ENCODE assay signal across 18 cellular contexts in the genomic region with DNA sequence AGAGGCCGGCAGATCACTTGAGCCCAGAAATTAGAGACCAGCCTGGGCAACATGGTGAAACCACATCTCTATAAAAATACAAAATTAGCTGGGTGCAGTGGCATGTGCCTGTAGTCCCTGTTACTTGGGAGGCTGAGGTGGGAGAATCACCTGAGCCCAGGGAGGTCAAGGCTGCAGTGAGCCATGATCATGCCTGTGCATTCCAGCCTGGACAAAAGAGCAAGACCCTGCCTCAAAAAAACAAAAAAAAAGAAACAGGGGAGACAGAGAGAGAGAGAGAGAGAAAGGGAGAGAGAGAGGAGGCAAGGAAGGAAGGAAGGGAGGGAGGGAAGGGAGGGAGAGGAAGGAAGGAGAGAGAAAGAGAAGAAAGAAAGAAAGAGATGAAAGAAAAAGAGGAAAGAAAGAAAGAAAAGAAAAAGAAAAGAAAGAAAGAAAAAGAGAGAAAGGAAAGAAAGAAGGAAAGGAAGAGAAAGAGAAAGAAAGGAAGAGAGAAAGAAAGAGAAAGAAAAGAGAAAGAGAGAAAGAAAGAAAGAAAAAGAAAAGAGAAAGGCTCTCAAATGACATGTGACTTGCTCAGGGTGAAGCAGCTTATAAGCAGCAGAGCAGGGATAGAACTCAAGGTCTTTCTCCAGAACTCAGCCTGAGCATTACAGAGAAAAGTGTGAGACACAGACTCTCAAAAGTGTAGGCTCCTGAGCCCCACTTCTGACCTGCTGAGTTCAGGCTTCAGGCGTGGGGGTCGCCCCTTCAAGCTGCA. TPM values are rescaled to one million over a fixed set of nuclear protein-coding genes. Genes with fewer than 3 reads are reported as not detected.
A peak's percentile ranks its signal among the peaks of the same experiment; 100 is the strongest.
DNase-seq lines count a peak whose midpoint lies in the region; ATAC-seq, FAIRE-seq and TF ChIP-seq lines count a peak whose summit lies in the region.
"Had no signal": no experiment of that assay in that cellular context is flagged by ENCODE, and none has a peak within 500 bp of the region (broad histone marks: within the 10 kb centered on the region; RNA-seq: fewer than 3 reads in every experiment).

No MANE protein-coding gene starts in this region.

- no peak for FAIRE-seq in HepG2 (lab: Jason Lieb, UNC)

- no peak overlapping the region for H2AFZ ChIP-seq in HepG2 (ENCODE audit: low read length)

- H3K4me1 Mint-ChIP-seq in activated T-helper 17 cell treated with anti-CD3 and anti-CD28 coated beads, Interleukin-2, amount 50 U/mL, for 72 hours = peaks cover 4% of the 10 kb centered on the region
- peaks cover 11% of the 10 kb centered on the region for H3K4me1 Mint-ChIP-seq in type B pancreatic cell (ENCODE audit: unreplicated experiment)
- H3K4me1 Mint-ChIP-seq: endodermal cell had no signal

- no peak for TF ChIP-seq RAD21 in HepG2 (CRISPR knock-in tag; IDR thresholded peaks at IDR 0.05)

- CTCF ChIA-PET in HepG2 (lab: Yijun Ruan, JAX; ENCODE audit: low intra/inter-chr PET ratio, low total read pairs) = no interaction called here

- peaks cover 55% of the 10 kb centered on the region for H3K4me1 ChIP-seq in HepG2 (ENCODE audit: insufficient read depth, low read length)
- no peaks in the 10 kb centered on the region for H3K4me1 ChIP-seq in right lobe of liver

- 33% methylated on average over 3 of the region's 3 CpGs for WGBS in HepG2 (ENCODE audit: low lambda C conversion rate)
- 20% methylated on average over 1 of the region's 3 CpGs for WGBS in right lobe of liver (ENCODE audit: insufficient coverage, low coverage, low lambda C conversion rate, missing lambda C conversion rate)

- no peak overlapping the region for H3K4me3 Mint-ChIP-seq in activated T-helper 17 cell treated with anti-CD3 and anti-CD28 coated beads, Interleukin-2, amount 50 U/mL, for 72 hours
- H3K4me3 Mint-ChIP-seq in type B pancreatic cell = no peak overlapping the region
- H3K4me3 Mint-ChIP-seq: activated naive CD8-positive, alpha-beta T cell treated with anti-CD3 and anti-CD28 coated beads, Interleukin-2, amount 10 ng/mL, durations not matched to agents 7 days and 5 days; endodermal cell; nephron progenitor cell had no signal

- intact Hi-C loops in HepG2 (cut with micrococcal nuclease; ENCODE audit: unreplicated experiment) (no loop called here), right lobe of liver (cut with DNase I) (no loop called here)

- H3K4me3 ChIP-seq in HepG2 (replicated peaks in 1 of 3; ENCODE audit: insufficient read depth in 1 of 3, low read depth in 2 of 3, low read length in 3 of 3) (no peak overlapping the region), right lobe of liver (no peak overlapping the region)
- H3K4me3 ChIP-seq: suprapubic skin had no signal

- H3K36me3 ChIP-seq in HepG2 (replicated peaks in 1 of 2; ENCODE audit: control insufficient read depth in 1 of 2, insufficient read depth in 2 of 2, low read length in 2 of 2) (peaks cover 3 to 6% of the 10 kb centered on the region in 2 experiments; a peak in 3 of 5 replicates), right lobe of liver (no peaks in the 10 kb centered on the region)

- no peak overlapping the region for H3K27ac ChIP-seq in HepG2 (ENCODE audit: extremely low read length, insufficient read depth, low read length)
- H3K27ac ChIP-seq in right lobe of liver = no peak overlapping the region
- H3K27ac ChIP-seq: suprapubic skin had no signal

- no peaks in the 10 kb centered on the region for H3K9me3 ChIP-seq in HepG2 (ENCODE audit: low read length)
- H3K9me3 ChIP-seq in right lobe of liver = no peaks in the 10 kb centered on the region
- H3K9me3 ChIP-seq: suprapubic skin had no signal

- H3K79me2 ChIP-seq in HepG2 (ENCODE audit: insufficient read depth, low read length) = no peaks in the 10 kb centered on the region

- no peaks in the 10 kb centered on the region for H3K27me3 Mint-ChIP-seq in activated T-helper 17 cell treated with anti-CD3 and anti-CD28 coated beads, Interleukin-2, amount 50 U/mL, for 72 hours
- peaks cover 3% of the 10 kb centered on the region for H3K27me3 Mint-ChIP-seq in type B pancreatic cell

- H3K27ac Mint-ChIP-seq in activated T-helper 17 cell treated with anti-CD3 and anti-CD28 coated beads, Interleukin-2, amount 50 U/mL, for 72 hours = peak overlapping the region; percentile 21
- H3K27ac Mint-ChIP-seq in type B pancreatic cell = peak overlapping the region; percentile 63
- H3K27ac Mint-ChIP-seq: activated naive CD8-positive, alpha-beta T cell treated with anti-CD3 and anti-CD28 coated beads, Interleukin-2, amount 10 ng/mL, durations not matched to agents 7 days and 5 days; endodermal cell; nephron progenitor cell had no signal

- BruUV-seq in HepG2 (replicated peaks; lab: Mats Ljungman, UMichigan) = no TSS peak

- no peaks in the 10 kb centered on the region for H4K20me1 ChIP-seq in HepG2 (ENCODE audit: insufficient read depth, low read length)

- in situ Hi-C loops in HepG2 (cut with HindIII; ENCODE audit: extremely low pct_ligation_motif_present, low pct_unique_long_range_greater_than_20kb) = no loop called here

- peaks cover 2 to 11% of the 10 kb centered on the region in 2 experiments; a peak in 4 of 5 replicates for H3K27me3 ChIP-seq in HepG2 (ENCODE audit: control insufficient read depth in 1 of 2, insufficient read depth in 2 of 2, low read length in 2 of 2)
- no peaks in the 10 kb centered on the region for H3K27me3 ChIP-seq in right lobe of liver
- H3K27me3 ChIP-seq: suprapubic skin had no signal

- TF ChIP-seq POLR2A in HepG2 (IDR thresholded peaks at IDR 0.05; ENCODE audit: insufficient read depth in 1 of 2, low read depth in 2 of 2, low read length in 2 of 2) (no peak), right lobe of liver (IDR thresholded peaks at IDR 0.05) (no peak)

- POLR2A ChIA-PET in HepG2 (lab: Yijun Ruan, JAX) = interaction anchor here (3.8 kb wide), 1 partner anchor 15 kb away, joined by 34 read pairs; a partner anchor contains a TSS

- H3K4me2 ChIP-seq in HepG2 (ENCODE audit: low read depth, low read length) = no peak overlapping the region

- ATAC-seq in HepG2 = no peak
- no peak for ATAC-seq in right lobe of liver
- peak; percentile 28 for ATAC-seq in HG02610 (IDR thresholded peaks at IDR 0.05; ENCODE audit: unreplicated experiment)
- ATAC-seq in activated T-helper 17 cell treated with anti-CD3 and anti-CD28 coated beads, Interleukin-2, amount 50 U/mL, for 72 hours (replicated peaks) = peak; percentile 56
- no peak for ATAC-seq in GM21576 (IDR thresholded peaks at IDR 0.05; ENCODE audit: unreplicated experiment)
- ATAC-seq in GM18873 (IDR thresholded peaks at IDR 0.05; ENCODE audit: low FRiP score, unreplicated experiment) = no peak

- H3K9me3 Mint-ChIP-seq in activated T-helper 17 cell treated with anti-CD3 and anti-CD28 coated beads, Interleukin-2, amount 50 U/mL, for 72 hours = no peaks in the 10 kb centered on the region
- no peaks in the 10 kb centered on the region for H3K9me3 Mint-ChIP-seq in type B pancreatic cell
- H3K9me3 Mint-ChIP-seq: endodermal cell, nephron progenitor cell had no signal

- TF ChIP-seq CTCF in HepG2 (CRISPR knock-in tag; IDR thresholded peaks at IDR 0.05) (no peak), right lobe of liver (IDR thresholded peaks at IDR 0.05) (no peak), type B pancreatic cell (conservative IDR thresholded peaks at IDR 0.05) (no peak)

- DNase-seq in HepG2 (ENCODE audit: low spot score) (no peak), right lobe of liver (no peak), type B pancreatic cell (ENCODE audit: extremely low spot score, unreplicated experiment) (no peak)
- DNase-seq in activated CD4-positive, alpha-beta T cell treated with anti-CD3 and anti-CD28 coated beads for 1 hour = no peak
- DNase-seq: activated CD8-positive, alpha-beta memory T cell treated with anti-CD3 and anti-CD28 coated beads, Interleukin-2, amount 50 U/mL, for 48 hours; activated naive CD8-positive, alpha-beta T cell treated with anti-CD3 and anti-CD28 coated beads, Interleukin-2, amount 10 ng/mL, durations not matched to agents 7 days and 5 days; endodermal cell; NCI-H2107; NCI-H82; nephron progenitor cell; T-helper 1 cell had no signal

- no peak overlapping the region for H3K9ac ChIP-seq in HepG2 (ENCODE audit: insufficient read depth, low read depth, low read length)

- TF ChIP-seq EP300 in HepG2 (IDR thresholded peaks at IDR 0.05; ENCODE audit: low read depth in 2 of 2, low read length in 2 of 2) = no peak
- TF ChIP-seq EP300 in HepG2 (CRISPR knock-in tag; IDR thresholded peaks at IDR 0.05; ENCODE audit: borderline replicate concordance) = no peak

- no peaks in the 10 kb centered on the region for H3K36me3 Mint-ChIP-seq in activated T-helper 17 cell treated with anti-CD3 and anti-CD28 coated beads, Interleukin-2, amount 50 U/mL, for 72 hours (ENCODE audit: low read depth)
- H3K36me3 Mint-ChIP-seq in type B pancreatic cell = no peaks in the 10 kb centered on the region
- H3K36me3 Mint-ChIP-seq: activated naive CD8-positive, alpha-beta T cell treated with anti-CD3 and anti-CD28 coated beads, Interleukin-2, amount 10 ng/mL, durations not matched to agents 7 days and 5 days had no signal

RNA-seq across cellular contexts. Expression of a gene that starts 15.5 kb away (rescaled TPM):
- total RNA-seq in HepG2 (2016; rRNA removed; fragmentation: Illumina TruSeq; extraction: Trizol) (23.4 and 57.3 TPM in 2 replicates), right lobe of liver (10 to 100 TPM in 3 of 6 experiments, 1 to 10 TPM in 3; 3.3 to 20.5 (median 9.8) TPM), type B pancreatic cell (ENCODE audit: low replicate concordance) (1.4 and 17.8 TPM in 2 replicates)
- total RNA-seq in HepG2 (2016; cell fraction: cytosol; rRNA removed; fragmentation: Illumina TruSeq; extraction: Trizol; ENCODE audit: low read depth) = 7.3 and 8.2 TPM in 2 replicates
- total RNA-seq in HepG2 (2016; cell fraction: insoluble cytoplasmic fraction; rRNA removed; fragmentation: Illumina TruSeq; extraction: Trizol) = 21.6 and 59.9 TPM in 2 replicates
- 22.2 and 22.7 TPM in 2 replicates for total RNA-seq in HepG2 (2016; cell fraction: membrane; rRNA removed; fragmentation: Illumina TruSeq; extraction: Trizol)
- 62.3 and 70.4 TPM in 2 replicates for total RNA-seq in HepG2 (2016; cell fraction: nucleus; rRNA removed; fragmentation: Illumina TruSeq; extraction: Trizol)
- 60.8 and 96.8 TPM in 2 replicates for polyA plus RNA-seq in HepG2 (2011; rRNA removed)
- 56.4 and 56.5 TPM in 2 replicates for polyA plus RNA-seq in HepG2 (2011; cell fraction: cytosol; rRNA removed)
- 79.9 and 86.1 TPM in 2 replicates for polyA plus RNA-seq in HepG2 (2011; cell fraction: nucleus; rRNA removed)
- 41.7 and 72.2 TPM in 2 replicates for polyA plus RNA-seq in HepG2 (2012)
- polyA plus RNA-seq in HepG2 (2016; cell fraction: cytosol; fragmentation: Illumina TruSeq; extraction: Trizol; ENCODE audit: low read depth) = 7.2 and 7.4 TPM in 2 replicates
- polyA plus RNA-seq in HepG2 (2016; cell fraction: insoluble cytoplasmic fraction; fragmentation: Illumina TruSeq; extraction: Trizol; ENCODE audit: low read depth) = 27.9 and 36.9 TPM in 2 replicates
- 15.0 and 15.2 TPM in 2 replicates for polyA plus RNA-seq in HepG2 (2016; cell fraction: membrane; fragmentation: Illumina TruSeq; extraction: Trizol; ENCODE audit: low read depth)
- 134 and 147 TPM in 2 replicates for polyA plus RNA-seq in HepG2 (2016; cell fraction: nucleus; fragmentation: Illumina TruSeq; extraction: Trizol; ENCODE audit: insufficient read depth, low read depth)
- 0.19 and 92.7 TPM in 2 replicates for polyA minus RNA-seq in HepG2 (2011; rRNA and poly(A)+ RNA removed; ENCODE audit: low replicate concordance)
- 36.8 and 44.2 TPM in 2 replicates for polyA minus RNA-seq in HepG2 (2011; cell fraction: cytosol; rRNA and poly(A)+ RNA removed)
- 38.0 and 38.2 TPM in 2 replicates for polyA minus RNA-seq in HepG2 (2011; cell fraction: nucleus; rRNA and poly(A)+ RNA removed)
- total RNA-seq in activated T-helper 17 cell treated with anti-CD3 and anti-CD28 coated beads, Interleukin-2, amount 50 U/mL, for 72 hours = not detected
- total RNA-seq: activated naive CD8-positive, alpha-beta T cell treated with anti-CD3 and anti-CD28 coated beads, Interleukin-2, amount 10 ng/mL, durations not matched to agents 7 days and 5 days had no signal

RNA-seq across cellular contexts. Expression of a gene that starts 16.8 kb away (rescaled TPM):
- total RNA-seq in HepG2 (2016; rRNA removed; fragmentation: Illumina TruSeq; extraction: Trizol) (not detected in 2 replicates), right lobe of liver (not detected), type B pancreatic cell (ENCODE audit: low replicate concordance) (not detected in 2 replicates)
- total RNA-seq in HepG2 (2016; cell fraction: cytosol; rRNA removed; fragmentation: Illumina TruSeq; extraction: Trizol; ENCODE audit: low read depth) = not detected in 2 replicates
- total RNA-seq in HepG2 (2016; cell fraction: insoluble cytoplasmic fraction; rRNA removed; fragmentation: Illumina TruSeq; extraction: Trizol) = not detected in 2 replicates
- total RNA-seq in HepG2 (2016; cell fraction: membrane; rRNA removed; fragmentation: Illumina TruSeq; extraction: Trizol) = not detected in 2 replicates
- not detected in 2 replicates for total RNA-seq in HepG2 (2016; cell fraction: nucleus; rRNA removed; fragmentation: Illumina TruSeq; extraction: Trizol)
- not detected in 2 replicates for polyA plus RNA-seq in HepG2 (2011; rRNA removed)
- polyA plus RNA-seq in HepG2 (2011; cell fraction: cytosol; rRNA removed) = not detected in 2 replicates
- not detected in 2 replicates for polyA plus RNA-seq in HepG2 (2011; cell fraction: nucleus; rRNA removed)
- not detected in 2 replicates for polyA plus RNA-seq in HepG2 (2012)
- not detected in 2 replicates for polyA plus RNA-seq in HepG2 (2016; cell fraction: cytosol; fragmentation: Illumina TruSeq; extraction: Trizol; ENCODE audit: low read depth)
- polyA plus RNA-seq in HepG2 (2016; cell fraction: insoluble cytoplasmic fraction; fragmentation: Illumina TruSeq; extraction: Trizol; ENCODE audit: low read depth) = not detected in 2 replicates
- polyA plus RNA-seq in HepG2 (2016; cell fraction: membrane; fragmentation: Illumina TruSeq; extraction: Trizol; ENCODE audit: low read depth) = not detected in 2 replicates
- not detected in 2 replicates for polyA plus RNA-seq in HepG2 (2016; cell fraction: nucleus; fragmentation: Illumina TruSeq; extraction: Trizol; ENCODE audit: insufficient read depth, low read depth)
- not detected in 2 replicates for polyA minus RNA-seq in HepG2 (2011; rRNA and poly(A)+ RNA removed; ENCODE audit: low replicate concordance)
- not detected in 2 replicates for polyA minus RNA-seq in HepG2 (2011; cell fraction: cytosol; rRNA and poly(A)+ RNA removed)
- not detected in 2 replicates for polyA minus RNA-seq in HepG2 (2011; cell fraction: nucleus; rRNA and poly(A)+ RNA removed)
- 1 to 10 TPM in 1 of 2 donors, under 1 TPM in 1; 0.65 to 7.8 TPM for total RNA-seq in activated T-helper 17 cell treated with anti-CD3 and anti-CD28 coated beads, Interleukin-2, amount 50 U/mL, for 72 hours
- total RNA-seq: activated naive CD8-positive, alpha-beta T cell treated with anti-CD3 and anti-CD28 coated beads, Interleukin-2, amount 10 ng/mL, durations not matched to agents 7 days and 5 days; cardiac septum; endodermal cell; lung microvascular endothelial cell had no signal

RNA-seq across cellular contexts. Expression of a gene that starts 29.2 kb away (rescaled TPM):
- total RNA-seq in HepG2 (2016; rRNA removed; fragmentation: Illumina TruSeq; extraction: Trizol) (0.06 TPM in 1 of 2 replicates, not detected in the other), right lobe of liver (under 1 TPM in 2 of 6 experiments, not detected in 4; 0.12 to 0.16 TPM), type B pancreatic cell (ENCODE audit: low replicate concordance) (0.17 TPM in 1 of 2 replicates, not detected in the other)
- total RNA-seq in HepG2 (2016; cell fraction: cytosol; rRNA removed; fragmentation: Illumina TruSeq; extraction: Trizol; ENCODE audit: low read depth) = not detected in 2 replicates
- total RNA-seq in HepG2 (2016; cell fraction: insoluble cytoplasmic fraction; rRNA removed; fragmentation: Illumina TruSeq; extraction: Trizol) = 0.06 and 0.09 TPM in 2 replicates
- total RNA-seq in HepG2 (2016; cell fraction: membrane; rRNA removed; fragmentation: Illumina TruSeq; extraction: Trizol) = not detected in 2 replicates
- 0.16 TPM in 1 of 2 replicates, not detected in the other for total RNA-seq in HepG2 (2016; cell fraction: nucleus; rRNA removed; fragmentation: Illumina TruSeq; extraction: Trizol)
- polyA plus RNA-seq in HepG2 (2011; rRNA removed) = 0.04 TPM in 1 of 2 replicates, not detected in the other
- polyA plus RNA-seq in HepG2 (2011; cell fraction: cytosol; rRNA removed) = 0.01 and 0.04 TPM in 2 replicates
- 0.03 TPM in 1 of 2 replicates, not detected in the other for polyA plus RNA-seq in HepG2 (2011; cell fraction: nucleus; rRNA removed)
- polyA plus RNA-seq in HepG2 (2012) = 0.04 TPM in 1 of 2 replicates, not detected in the other
- 0.05 TPM in 1 of 2 replicates, not detected in the other for polyA plus RNA-seq in HepG2 (2016; cell fraction: cytosol; fragmentation: Illumina TruSeq; extraction: Trizol; ENCODE audit: low read depth)
- polyA plus RNA-seq in HepG2 (2016; cell fraction: insoluble cytoplasmic fraction; fragmentation: Illumina TruSeq; extraction: Trizol; ENCODE audit: low read depth) = 0.17 TPM in 1 of 2 replicates, not detected in the other
- polyA plus RNA-seq in HepG2 (2016; cell fraction: membrane; fragmentation: Illumina TruSeq; extraction: Trizol; ENCODE audit: low read depth) = 0.06 TPM in 1 of 2 replicates, not detected in the other
- polyA plus RNA-seq in HepG2 (2016; cell fraction: nucleus; fragmentation: Illumina TruSeq; extraction: Trizol; ENCODE audit: insufficient read depth, low read depth) = 0.25 TPM in 1 of 2 replicates, not detected in the other
- polyA minus RNA-seq in HepG2 (2011; rRNA and poly(A)+ RNA removed; ENCODE audit: low replicate concordance) = 0.07 TPM in 1 of 2 replicates, not detected in the other
- not detected in 2 replicates for polyA minus RNA-seq in HepG2 (2011; cell fraction: cytosol; rRNA and poly(A)+ RNA removed)
- polyA minus RNA-seq in HepG2 (2011; cell fraction: nucleus; rRNA and poly(A)+ RNA removed) = not detected in 2 replicates
- 10 to 100 TPM in 1 of 2 donors, 1 to 10 TPM in 1; 1.1 to 11.5 TPM for total RNA-seq in activated T-helper 17 cell treated with anti-CD3 and anti-CD28 coated beads, Interleukin-2, amount 50 U/mL, for 72 hours
- total RNA-seq: cardiac septum, endodermal cell, lung microvascular endothelial cell had no signal

RNA-seq across cellular contexts. Expression of a gene that starts 59.4 kb away (rescaled TPM):
- total RNA-seq in HepG2 (2016; rRNA removed; fragmentation: Illumina TruSeq; extraction: Trizol) (89.7 and 113 TPM in 2 replicates), right lobe of liver (10 to 100 TPM; 23.3 to 27.4 (median 23.9) TPM), type B pancreatic cell (ENCODE audit: low replicate concordance) (68.2 and 73.7 TPM in 2 replicates)
- total RNA-seq in HepG2 (2016; cell fraction: cytosol; rRNA removed; fragmentation: Illumina TruSeq; extraction: Trizol; ENCODE audit: low read depth) = 19.4 and 23.1 TPM in 2 replicates
- total RNA-seq in HepG2 (2016; cell fraction: insoluble cytoplasmic fraction; rRNA removed; fragmentation: Illumina TruSeq; extraction: Trizol) = 88.9 and 116 TPM in 2 replicates
- 31.7 and 33.1 TPM in 2 replicates for total RNA-seq in HepG2 (2016; cell fraction: membrane; rRNA removed; fragmentation: Illumina TruSeq; extraction: Trizol)
- 39.3 and 39.9 TPM in 2 replicates for total RNA-seq in HepG2 (2016; cell fraction: nucleus; rRNA removed; fragmentation: Illumina TruSeq; extraction: Trizol)
- 62.4 and 69.3 TPM in 2 replicates for polyA plus RNA-seq in HepG2 (2011; rRNA removed)
- 56.5 and 68.4 TPM in 2 replicates for polyA plus RNA-seq in HepG2 (2011; cell fraction: cytosol; rRNA removed)
- 23.6 and 32.7 TPM in 2 replicates for polyA plus RNA-seq in HepG2 (2011; cell fraction: nucleus; rRNA removed)
- 47.4 and 50.8 TPM in 2 replicates for polyA plus RNA-seq in HepG2 (2012)
- 10.3 and 11.8 TPM in 2 replicates for polyA plus RNA-seq in HepG2 (2016; cell fraction: cytosol; fragmentation: Illumina TruSeq; extraction: Trizol; ENCODE audit: low read depth)
- polyA plus RNA-seq in HepG2 (2016; cell fraction: insoluble cytoplasmic fraction; fragmentation: Illumina TruSeq; extraction: Trizol; ENCODE audit: low read depth) = 109 and 116 TPM in 2 replicates
- polyA plus RNA-seq in HepG2 (2016; cell fraction: membrane; fragmentation: Illumina TruSeq; extraction: Trizol; ENCODE audit: low read depth) = 17.0 and 17.1 TPM in 2 replicates
- polyA plus RNA-seq in HepG2 (2016; cell fraction: nucleus; fragmentation: Illumina TruSeq; extraction: Trizol; ENCODE audit: insufficient read depth, low read depth) = 67.4 and 77.6 TPM in 2 replicates
- 47.0 and 64.1 TPM in 2 replicates for polyA minus RNA-seq in HepG2 (2011; rRNA and poly(A)+ RNA removed; ENCODE audit: low replicate concordance)
- 25.8 and 25.9 TPM in 2 replicates for polyA minus RNA-seq in HepG2 (2011; cell fraction: cytosol; rRNA and poly(A)+ RNA removed)
- 23.2 and 35.6 TPM in 2 replicates for polyA minus RNA-seq in HepG2 (2011; cell fraction: nucleus; rRNA and poly(A)+ RNA removed)
- 10 to 100 TPM; 30.8 to 52.8 TPM for total RNA-seq in activated T-helper 17 cell treated with anti-CD3 and anti-CD28 coated beads, Interleukin-2, amount 50 U/mL, for 72 hours

RNA-seq across cellular contexts. Expression of a gene that starts 59.5 kb away (rescaled TPM):
- total RNA-seq in HepG2 (2016; rRNA removed; fragmentation: Illumina TruSeq; extraction: Trizol) (57.5 and 62.0 TPM in 2 replicates), right lobe of liver (10 to 100 TPM; 43.2 to 81.4 (median 55.3) TPM), type B pancreatic cell (ENCODE audit: low replicate concordance) (73.1 and 96.0 TPM in 2 replicates)
- 12.2 and 13.5 TPM in 2 replicates for total RNA-seq in HepG2 (2016; cell fraction: cytosol; rRNA removed; fragmentation: Illumina TruSeq; extraction: Trizol; ENCODE audit: low read depth)
- total RNA-seq in HepG2 (2016; cell fraction: insoluble cytoplasmic fraction; rRNA removed; fragmentation: Illumina TruSeq; extraction: Trizol) = 57.7 and 61.8 TPM in 2 replicates
- 29.6 and 29.7 TPM in 2 replicates for total RNA-seq in HepG2 (2016; cell fraction: membrane; rRNA removed; fragmentation: Illumina TruSeq; extraction: Trizol)
- total RNA-seq in HepG2 (2016; cell fraction: nucleus; rRNA removed; fragmentation: Illumina TruSeq; extraction: Trizol) = 48.3 and 49.8 TPM in 2 replicates
- 104 and 108 TPM in 2 replicates for polyA plus RNA-seq in HepG2 (2011; rRNA removed)
- polyA plus RNA-seq in HepG2 (2011; cell fraction: cytosol; rRNA removed) = 77.6 and 88.3 TPM in 2 replicates
- polyA plus RNA-seq in HepG2 (2011; cell fraction: nucleus; rRNA removed) = 174 and 196 TPM in 2 replicates
- polyA plus RNA-seq in HepG2 (2012) = 35.1 and 40.7 TPM in 2 replicates
- polyA plus RNA-seq in HepG2 (2016; cell fraction: cytosol; fragmentation: Illumina TruSeq; extraction: Trizol; ENCODE audit: low read depth) = 7.1 and 7.4 TPM in 2 replicates
- polyA plus RNA-seq in HepG2 (2016; cell fraction: insoluble cytoplasmic fraction; fragmentation: Illumina TruSeq; extraction: Trizol; ENCODE audit: low read depth) = 56.0 and 60.7 TPM in 2 replicates
- polyA plus RNA-seq in HepG2 (2016; cell fraction: membrane; fragmentation: Illumina TruSeq; extraction: Trizol; ENCODE audit: low read depth) = 17.9 and 18.7 TPM in 2 replicates
- 89.6 and 91.0 TPM in 2 replicates for polyA plus RNA-seq in HepG2 (2016; cell fraction: nucleus; fragmentation: Illumina TruSeq; extraction: Trizol; ENCODE audit: insufficient read depth, low read depth)
- polyA minus RNA-seq in HepG2 (2011; rRNA and poly(A)+ RNA removed; ENCODE audit: low replicate concordance) = 78.3 and 147 TPM in 2 replicates
- polyA minus RNA-seq in HepG2 (2011; cell fraction: cytosol; rRNA and poly(A)+ RNA removed) = 25.2 and 27.3 TPM in 2 replicates
- polyA minus RNA-seq in HepG2 (2011; cell fraction: nucleus; rRNA and poly(A)+ RNA removed) = 48.0 and 60.5 TPM in 2 replicates
- 10 to 100 TPM; 28.2 to 36.4 TPM for total RNA-seq in activated T-helper 17 cell treated with anti-CD3 and anti-CD28 coated beads, Interleukin-2, amount 50 U/mL, for 72 hours

Comparison
In these comparisons a context has a peak if more than half of its experiments do, and no peak if none do; other contexts are left out.
1. ATAC-seq: peak in HG02610 (single experiment) and activated T-helper 17 cell treated with anti-CD3 and anti-CD28 coated beads, Interleukin-2, amount 50 U/mL, for 72 hours (single experiment); none in HepG2 (single experiment), right lobe of liver (0 of 4), GM21576 (single experiment) and GM18873 (single experiment).